ENCODE assay signal across 8 cellular contexts in the genomic region with DNA sequence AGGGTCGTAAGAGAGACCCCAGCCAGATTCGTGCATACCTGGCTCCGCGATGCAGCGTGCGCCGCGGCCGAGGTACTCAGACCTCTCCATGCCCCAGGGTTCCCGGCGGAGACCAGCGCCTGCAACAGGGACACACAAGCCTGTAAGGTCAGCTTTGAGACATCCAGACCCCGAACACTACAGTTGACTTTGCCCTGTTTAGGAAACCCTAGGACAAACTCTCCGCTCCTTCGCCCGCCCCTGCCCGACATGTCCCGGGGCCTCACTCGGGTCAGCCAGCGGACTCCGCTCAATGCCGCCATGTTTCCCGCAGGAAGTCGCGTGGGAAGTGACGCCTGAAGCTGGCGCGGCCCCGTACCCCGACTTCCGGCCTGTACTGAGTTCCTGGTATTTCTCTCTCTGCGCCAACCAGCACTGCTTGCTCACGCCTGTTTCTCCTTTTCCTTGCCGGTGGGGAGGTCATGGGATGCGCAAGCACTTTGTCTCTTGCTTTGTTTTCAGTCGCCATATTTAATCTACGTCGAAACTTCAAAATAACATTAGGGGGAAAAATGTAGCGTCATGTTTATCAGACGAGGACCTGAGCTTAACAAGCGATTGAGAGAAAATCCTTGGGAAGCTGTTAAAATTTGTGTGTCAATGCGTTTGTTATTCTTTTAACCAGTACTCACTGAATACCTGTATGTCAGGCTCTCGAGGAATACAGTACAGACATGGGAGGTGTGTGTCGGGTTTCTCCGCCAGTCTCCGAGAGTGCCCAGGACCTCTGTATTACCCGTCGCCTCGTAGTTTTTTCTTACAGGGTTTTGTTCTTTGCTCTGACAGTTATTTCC. TPM values are rescaled to one million over a fixed set of nuclear protein-coding genes. Genes with fewer than 3 reads are reported as not detected.
DNase-seq lines count a peak whose midpoint lies in the region; ATAC-seq and TF ChIP-seq lines count a peak whose summit lies in the region.

Gene IDH3B (minus strand): TSS at position 330 of the 833 bp plus-strand sequence. CDS start 28 bp downstream, at position 302.

- ATAC-seq in GM21619 (IDR thresholded peaks at IDR 0.05; ENCODE audit: unreplicated experiment) (peak; percentile 84), esophagus mucosa (peak; percentile 95)

- H3K4me3 ChIP-seq in Peyer's patch (peak within 1 kb of the TSS; percentile 73 to 91 (median 84)), muscle layer of duodenum (ENCODE audit: low read depth in 1 of 2, low read length in 2 of 2) (peak within 1 kb of the TSS; percentile 92 to 99)

- peaks cover 0 to 11% (median 6%) of the 10 kb centered on the region in 4 donors for H3K4me1 ChIP-seq in Peyer's patch
- peaks cover 6 to 10% of the 10 kb centered on the region in 2 donors for H3K4me1 ChIP-seq in muscle layer of duodenum (ENCODE audit: control insufficient read depth in 1 of 2, insufficient read depth in 2 of 2, low read length in 2 of 2)

- H3K27ac ChIP-seq in Peyer's patch: peak within 1 kb of the TSS; percentile 73 to 92 (median 82)
- H3K27ac ChIP-seq in muscle layer of duodenum (ENCODE audit: low read length): peak within 1 kb of the TSS; percentile 100

- peak; percentile 77 to 85 for TF ChIP-seq POLR2A in Peyer's patch (IDR thresholded peaks at IDR 0.05)

- H3K36me3 ChIP-seq in Peyer's patch (peaks cover 0 to 36% (median 0%) of the 10 kb centered on the region in 3 donors), muscle layer of duodenum (ENCODE audit: control insufficient read depth in 1 of 2, insufficient read depth in 2 of 2, low read length in 2 of 2) (peaks cover 23 to 34% of the 10 kb centered on the region in 2 donors)

- H3K9me3 ChIP-seq in Peyer's patch: no peaks in the 10 kb centered on the region
- no peaks in the 10 kb centered on the region for H3K9me3 ChIP-seq in muscle layer of duodenum (ENCODE audit: control insufficient read depth in 1 of 2, low read length in 2 of 2)

- TF ChIP-seq CTCF in Peyer's patch (IDR thresholded peaks at IDR 0.05): no peak

- H3K27me3 ChIP-seq in Peyer's patch (no peaks in the 10 kb centered on the region), muscle layer of duodenum (ENCODE audit: low read depth, low read length) (no peaks in the 10 kb centered on the region)

- DNase-seq in DMS153 (lab: John Stamatoyannopoulos, UW) (peak; percentile 71), KG1 (lab: John Stamatoyannopoulos, UW) (peak; percentile 73), Peyer's patch (peak; percentile 89 to 97 (median 94))
- DNase-seq in activated T-cell treated with anti-CD3 and anti-CD28 coated beads, Interleukin-2, amount 50 U/mL, for 48 hours: peak; percentile 93 to 94
- peak; percentile 88 for DNase-seq in stimulated activated CD8-positive, alpha-beta memory T cell treated with anti-CD3 and anti-CD28 coated beads, Interleukin-7, amount 100 ng/mL, for 4 hours (ENCODE audit: low read depth in 2 of 2)

RNA-seq across cellular contexts. Expression of gene IDH3B, which starts in this region (rescaled TPM):
- total RNA-seq in Peyer's patch (100 to 1,000 TPM; 113 to 156 (median 134) TPM), esophagus mucosa (60.7 TPM)

Comparison
In these comparisons a context has a peak if more than half of its experiments do, and no peak if none do; other contexts are left out.
1. Peak in every context shown above with its lines: DNase-seq, ATAC-seq, H3K4me3 ChIP-seq and H3K27ac ChIP-seq.